24 cellular contexts compared by ENCODE assay signal in the genomic region with DNA sequence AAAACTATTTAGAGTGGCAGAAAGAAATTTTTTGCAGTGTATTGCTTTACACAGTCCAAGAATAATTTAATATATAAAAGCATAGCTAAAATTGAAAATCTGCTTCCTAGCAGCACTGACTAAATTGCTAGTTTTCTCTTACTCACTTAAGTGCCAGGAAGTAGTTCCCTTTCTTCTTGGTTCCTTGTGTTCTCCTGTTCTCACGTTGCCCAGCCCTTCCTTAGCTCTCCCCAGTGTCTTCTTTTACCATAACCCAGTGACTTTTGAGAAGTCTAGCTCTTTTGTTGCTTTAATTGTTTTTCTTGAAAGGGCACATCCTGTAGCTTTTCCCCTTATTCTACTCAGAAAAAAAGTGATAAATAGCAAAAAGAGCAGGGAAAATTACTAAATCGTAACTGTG.
"Had no signal": no experiment of that assay in that cellular context is flagged by ENCODE, and none has a peak within 500 bp of the region (broad histone marks: within the 10 kb centered on the region; RNA-seq: fewer than 3 reads in every experiment).

No MANE protein-coding gene starts in this region.

- H3K36me3 Mint-ChIP-seq: activated naive CD4-positive, alpha-beta T cell treated with anti-CD3 and anti-CD28 coated beads, Interleukin-2, amount 10 ng/mL, durations not matched to agents 7 days and 5 days; activated naive CD8-positive, alpha-beta T cell treated with anti-CD3 and anti-CD28 coated beads for 36 hours had no signal

- H3K4me3 Mint-ChIP-seq: activated CD4-positive, alpha-beta memory T cell treated with anti-CD3 and anti-CD28 coated beads, Interleukin-2, amount 10 ng/mL, durations not matched to agents 7 days and 5 days; activated CD4-positive, alpha-beta T cell treated with anti-CD3 and anti-CD28 coated beads for 36 hours; activated naive CD4-positive, alpha-beta T cell treated with anti-CD3 and anti-CD28 coated beads, Interleukin-2, amount 10 ng/mL, durations not matched to agents 7 days and 5 days; activated naive CD8-positive, alpha-beta T cell treated with anti-CD3 and anti-CD28 coated beads for 36 hours; activated T-helper 17 cell treated with anti-CD3 and anti-CD28 coated beads, Interleukin-2, amount 50 U/mL, for 72 hours; T-helper 17 cell had no signal

- H3K4me3 ChIP-seq: K562 had no signal

- H3K4me1 Mint-ChIP-seq: activated CD4-positive, alpha-beta memory T cell treated with anti-CD3 and anti-CD28 coated beads, Interleukin-2, amount 10 ng/mL, durations not matched to agents 7 days and 5 days; activated CD4-positive, alpha-beta T cell treated with anti-CD3 and anti-CD28 coated beads for 36 hours; activated naive CD4-positive, alpha-beta T cell treated with anti-CD3 and anti-CD28 coated beads, Interleukin-2, amount 10 ng/mL, durations not matched to agents 7 days and 5 days; activated naive CD8-positive, alpha-beta T cell treated with anti-CD3 and anti-CD28 coated beads for 36 hours; activated T-helper 17 cell treated with anti-CD3 and anti-CD28 coated beads, Interleukin-2, amount 50 U/mL, for 72 hours; T-helper 17 cell had no signal

- H3K27ac Mint-ChIP-seq: activated CD4-positive, alpha-beta memory T cell treated with anti-CD3 and anti-CD28 coated beads, Interleukin-2, amount 10 ng/mL, durations not matched to agents 7 days and 5 days; activated CD4-positive, alpha-beta T cell treated with anti-CD3 and anti-CD28 coated beads for 36 hours; activated naive CD4-positive, alpha-beta T cell treated with anti-CD3 and anti-CD28 coated beads, Interleukin-2, amount 10 ng/mL, durations not matched to agents 7 days and 5 days; activated naive CD8-positive, alpha-beta T cell treated with anti-CD3 and anti-CD28 coated beads for 36 hours; activated T-helper 17 cell treated with anti-CD3 and anti-CD28 coated beads, Interleukin-2, amount 50 U/mL, for 72 hours; T-helper 17 cell had no signal

- H3K27me3 Mint-ChIP-seq: activated CD4-positive, alpha-beta memory T cell treated with anti-CD3 and anti-CD28 coated beads, Interleukin-2, amount 10 ng/mL, durations not matched to agents 7 days and 5 days; activated CD4-positive, alpha-beta T cell treated with anti-CD3 and anti-CD28 coated beads for 36 hours; activated naive CD4-positive, alpha-beta T cell treated with anti-CD3 and anti-CD28 coated beads, Interleukin-2, amount 10 ng/mL, durations not matched to agents 7 days and 5 days; activated naive CD8-positive, alpha-beta T cell treated with anti-CD3 and anti-CD28 coated beads for 36 hours; activated T-helper 17 cell treated with anti-CD3 and anti-CD28 coated beads, Interleukin-2, amount 50 U/mL, for 72 hours; T-helper 17 cell had no signal

- DNase-seq: activated CD4-positive, alpha-beta memory T cell treated with anti-CD3 and anti-CD28 coated beads, Interleukin-2, amount 10 ng/mL, durations not matched to agents 7 days and 5 days; activated CD4-positive, alpha-beta T cell treated with anti-CD3 and anti-CD28 coated beads for 36 hours; activated CD4-positive, alpha-beta T cell treated with anti-CD3 and anti-CD28 coated beads, Interleukin-2, amount 50 U/mL, for 1 hour; activated CD4-positive, CD25-positive, alpha-beta regulatory T cell; activated gamma-delta T cell treated with Interleukin-2 at 50 U/mL for 16 hours; activated naive CD4-positive, alpha-beta T cell treated with anti-CD3 and anti-CD28 coated beads, Interleukin-2, amount 10 ng/mL, durations not matched to agents 7 days and 5 days; activated naive CD8-positive, alpha-beta T cell treated with anti-CD3 and anti-CD28 coated beads for 36 hours; activated T-cell treated with anti-CD3 and anti-CD28 coated beads for 4 hours; activated T-cell treated with anti-CD3 and anti-CD28 coated beads, Interleukin-2, amount 50 U/mL, for 48 hours; caudate nucleus; Kasumi-1; MV-4-11; NCI-H1092 treated with DMSO at 0.1 percent for 48 hours; NCI-H1436; NCI-H1694 treated with DMSO at 0.1 percent for 48 hours; NCI-H2029 treated with DMSO at 0.1 percent for 48 hours; NCI-H345; NCI-H510A; NCI-H526 treated with DMSO at 0.1 percent for 48 hours; SIG-M5; T-helper 17 cell; T-helper 9 cell had no signal

- H3K9me3 Mint-ChIP-seq: activated CD4-positive, alpha-beta memory T cell treated with anti-CD3 and anti-CD28 coated beads, Interleukin-2, amount 10 ng/mL, durations not matched to agents 7 days and 5 days; activated naive CD4-positive, alpha-beta T cell treated with anti-CD3 and anti-CD28 coated beads, Interleukin-2, amount 10 ng/mL, durations not matched to agents 7 days and 5 days; activated naive CD8-positive, alpha-beta T cell treated with anti-CD3 and anti-CD28 coated beads for 36 hours; activated T-helper 17 cell treated with anti-CD3 and anti-CD28 coated beads, Interleukin-2, amount 50 U/mL, for 72 hours had no signal

- ATAC-seq: activated CD4-positive, alpha-beta T cell treated with anti-CD3 and anti-CD28 coated beads for 36 hours; activated T-helper 17 cell treated with anti-CD3 and anti-CD28 coated beads, Interleukin-2, amount 50 U/mL, for 72 hours; K562; T-helper 17 cell had no signal
